ENCODE assay signal across 8 cellular contexts in the genomic region with DNA sequence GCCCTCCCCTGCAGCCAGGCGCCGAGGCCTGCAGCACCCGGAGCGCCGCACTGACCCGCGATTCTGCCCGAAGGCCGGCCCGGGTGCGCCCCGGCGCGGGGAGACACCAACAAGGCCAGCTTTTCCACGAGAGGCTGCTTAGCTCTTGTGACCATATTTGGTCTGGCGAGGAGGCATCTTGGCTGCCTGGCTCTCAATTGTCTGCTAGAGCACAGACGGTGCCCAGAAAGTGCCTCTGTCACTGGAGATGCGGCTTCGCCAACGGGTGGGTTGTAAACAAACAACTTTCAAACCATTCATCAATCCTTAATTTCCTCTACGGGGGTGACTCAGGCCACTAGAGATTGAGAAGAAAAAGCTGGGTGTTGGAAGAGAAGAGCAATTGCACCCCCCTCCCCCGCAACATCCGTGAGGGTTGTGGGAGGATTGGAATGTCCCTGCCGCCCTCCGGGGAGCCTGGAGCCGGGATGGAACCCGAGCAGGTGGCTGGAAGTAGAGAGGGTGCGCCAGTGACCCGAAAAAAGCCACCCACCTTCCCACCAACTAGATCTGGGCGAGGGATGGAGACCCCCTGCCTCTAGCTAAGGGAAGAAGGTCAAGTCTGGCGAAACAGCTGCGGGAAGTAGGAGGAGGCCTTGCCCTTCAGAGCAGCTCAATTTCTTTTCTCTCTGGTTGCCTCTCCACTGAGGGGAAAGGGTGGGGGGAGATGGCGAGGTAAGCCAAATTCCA. TPM values are rescaled to one million over a fixed set of nuclear protein-coding genes. Genes with fewer than 3 reads are reported as not detected.
DNase-seq lines count a peak whose midpoint lies in the region; ATAC-seq and TF ChIP-seq lines count a peak whose summit lies in the region.

No MANE protein-coding gene starts in this region.

- ATAC-seq in GM18907 (IDR thresholded peaks at IDR 0.05; ENCODE audit: unreplicated experiment) (peak; percentile 86), HG03066 (IDR thresholded peaks at IDR 0.05; ENCODE audit: low read depth, unreplicated experiment) (peak; percentile 70)
- ATAC-seq in activated naive CD8-positive, alpha-beta T cell treated with anti-CD3 and anti-CD28 coated beads, Interleukin-2, amount 10 ng/mL, durations not matched to agents 7 days and 5 days (ENCODE audit: low read depth), result peak; percentile 70

- no peak overlapping the region for H3K27ac Mint-ChIP-seq in activated naive CD8-positive, alpha-beta T cell treated with anti-CD3 and anti-CD28 coated beads, Interleukin-2, amount 10 ng/mL, durations not matched to agents 7 days and 5 days
- H3K27ac Mint-ChIP-seq in glutamatergic neuron (ENCODE audit: unreplicated experiment), result peak overlapping the region; percentile 89

- H3K36me3 Mint-ChIP-seq in activated naive CD8-positive, alpha-beta T cell treated with anti-CD3 and anti-CD28 coated beads, Interleukin-2, amount 10 ng/mL, durations not matched to agents 7 days and 5 days, result no peaks in the 10 kb centered on the region
- H3K36me3 Mint-ChIP-seq in glutamatergic neuron (ENCODE audit: unreplicated experiment), result no peaks in the 10 kb centered on the region

- peaks cover 12% of the 10 kb centered on the region for H3K4me1 Mint-ChIP-seq in activated naive CD8-positive, alpha-beta T cell treated with anti-CD3 and anti-CD28 coated beads, Interleukin-2, amount 10 ng/mL, durations not matched to agents 7 days and 5 days
- H3K4me1 Mint-ChIP-seq in glutamatergic neuron (ENCODE audit: low read depth, unreplicated experiment), result peaks cover 6% of the 10 kb centered on the region

- peak overlapping the region; percentile 89 for H3K4me3 Mint-ChIP-seq in activated naive CD8-positive, alpha-beta T cell treated with anti-CD3 and anti-CD28 coated beads, Interleukin-2, amount 10 ng/mL, durations not matched to agents 7 days and 5 days
- peak overlapping the region; percentile 92 for H3K4me3 Mint-ChIP-seq in glutamatergic neuron (ENCODE audit: unreplicated experiment)

- TF ChIP-seq CTCF in C4-2B (conservative IDR thresholded peaks at IDR 0.05) (no peak), glutamatergic neuron (IDR thresholded peaks at IDR 0.05; ENCODE audit: partially characterized antibody, unreplicated experiment) (no peak)

- peaks cover 66% of the 10 kb centered on the region for H3K27me3 Mint-ChIP-seq in activated naive CD8-positive, alpha-beta T cell treated with anti-CD3 and anti-CD28 coated beads, Interleukin-2, amount 10 ng/mL, durations not matched to agents 7 days and 5 days
- peaks cover 10% of the 10 kb centered on the region for H3K27me3 Mint-ChIP-seq in glutamatergic neuron (ENCODE audit: unreplicated experiment)

- peak overlapping the region; percentile 24 for H3K27ac ChIP-seq in C4-2B

- peak; percentile 4 for DNase-seq in NCI-H748 treated with DMSO at 0.1 percent for 48 hours (lab: John Stamatoyannopoulos, UW)
- peak; percentile 43 for DNase-seq in activated naive CD8-positive, alpha-beta T cell treated with anti-CD3 and anti-CD28 coated beads, Interleukin-2, amount 10 ng/mL, durations not matched to agents 7 days and 5 days
- DNase-seq in glutamatergic neuron, result peak; percentile 51
- DNase-seq in nucleus accumbens (lab: John Stamatoyannopoulos, UW), result peak in 55 of 56 donors; percentile 9 to 88 (median 71)
- DNase-seq in NCI-H1694 treated with DMSO at 0.1 percent for 48 hours (lab: John Stamatoyannopoulos, UW), result no peak

- POLR2A ChIA-PET in activated naive CD8-positive, alpha-beta T cell treated with anti-CD3 and anti-CD28 coated beads, Interleukin-2, amount 10 ng/mL, durations not matched to agents 7 days and 5 days (lab: Charles Lee), result interaction anchor here (0.9 kb wide), 1 partner anchor 94 kb away, joined by 3 read pairs; a partner anchor contains a TSS

- no peaks in the 10 kb centered on the region for H3K9me3 Mint-ChIP-seq in activated naive CD8-positive, alpha-beta T cell treated with anti-CD3 and anti-CD28 coated beads, Interleukin-2, amount 10 ng/mL, durations not matched to agents 7 days and 5 days
- peaks cover 6% of the 10 kb centered on the region for H3K9me3 Mint-ChIP-seq in glutamatergic neuron (ENCODE audit: unreplicated experiment)

RNA-seq across cellular contexts. Expression of a gene that starts 0.8 kb away (rescaled TPM):
- total RNA-seq in activated naive CD8-positive, alpha-beta T cell treated with anti-CD3 and anti-CD28 coated beads, Interleukin-2, amount 10 ng/mL, durations not matched to agents 7 days and 5 days, result under 1 TPM; 0.55 to 0.79 TPM
- total RNA-seq in glutamatergic neuron (ENCODE audit: unreplicated experiment), result 2.3 TPM
